ENCODE assay signal across 1 cellular context in the genomic region with DNA sequence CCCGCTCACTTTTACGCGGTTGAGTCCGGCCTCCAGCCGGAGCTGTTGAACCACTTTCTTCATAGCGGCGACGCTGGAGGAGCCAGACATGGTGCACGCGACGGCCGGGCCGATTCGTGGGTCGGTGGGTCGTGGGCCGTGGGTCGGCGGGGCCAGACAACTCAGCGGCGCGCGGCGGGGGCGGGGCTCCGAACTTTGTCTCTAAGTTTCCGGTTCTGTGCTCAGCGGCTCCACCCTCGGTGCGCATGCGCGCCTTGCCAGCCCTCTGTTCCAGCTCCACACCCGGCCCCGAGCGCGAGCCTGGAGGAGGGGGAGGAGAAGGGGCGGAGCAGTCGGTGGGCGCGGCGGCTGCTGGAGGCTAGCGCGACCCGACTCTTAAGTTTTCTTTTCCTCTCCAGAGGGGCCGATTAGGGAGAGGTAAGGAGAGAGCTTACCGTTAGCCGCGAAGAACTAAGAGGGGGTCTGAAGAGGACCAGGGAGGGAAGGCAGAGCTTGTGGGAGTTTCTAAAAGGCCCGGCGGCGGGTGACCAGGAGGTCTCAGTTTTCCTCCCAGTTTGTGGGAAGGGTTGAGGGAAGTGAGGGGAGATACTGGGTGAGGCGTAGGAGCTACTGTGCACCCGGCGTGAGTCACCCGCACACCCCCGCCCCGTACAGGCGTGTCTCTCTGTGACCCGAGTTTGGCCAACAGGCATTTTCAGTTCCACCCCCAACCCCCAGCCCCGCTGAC.
TF ChIP-seq lines count a peak whose summit lies in the region.

A gene (minus strand): TSS at position 580 of the 727 bp plus-strand sequence. CDS start 490 bp downstream, at position 90.
A gene with protein sequence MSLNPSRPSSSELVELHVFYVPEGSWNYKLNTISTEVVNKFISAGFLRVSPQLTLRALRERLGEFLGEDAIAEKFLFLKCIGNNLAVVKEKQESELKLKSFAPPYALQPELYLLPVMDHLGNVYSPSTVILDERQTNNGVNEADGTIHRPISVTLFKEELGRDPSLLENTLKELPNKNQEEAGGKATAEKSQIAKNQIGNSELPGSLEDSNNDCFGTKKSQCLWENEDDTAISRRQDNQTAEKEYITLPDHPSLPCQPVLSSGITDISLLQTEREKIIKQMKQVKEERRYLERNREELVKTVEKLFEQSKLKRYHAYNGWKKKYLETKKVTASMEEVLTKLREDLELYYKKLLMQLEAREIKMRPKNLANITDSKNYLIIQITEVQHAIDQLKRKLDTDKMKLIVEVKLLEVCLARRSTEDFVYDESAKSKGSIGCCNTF (plus strand): TSS at position 385 of the 727 bp plus-strand sequence. CDS start 9,974 bp downstream, outside the sequence.

TF ChIP-seq in K562, 482 proteins besides CTCF, POLR2A, EP300 and RAD21 (continued from another document and continues in another):
- TF ChIP-seq, protein P1, sequence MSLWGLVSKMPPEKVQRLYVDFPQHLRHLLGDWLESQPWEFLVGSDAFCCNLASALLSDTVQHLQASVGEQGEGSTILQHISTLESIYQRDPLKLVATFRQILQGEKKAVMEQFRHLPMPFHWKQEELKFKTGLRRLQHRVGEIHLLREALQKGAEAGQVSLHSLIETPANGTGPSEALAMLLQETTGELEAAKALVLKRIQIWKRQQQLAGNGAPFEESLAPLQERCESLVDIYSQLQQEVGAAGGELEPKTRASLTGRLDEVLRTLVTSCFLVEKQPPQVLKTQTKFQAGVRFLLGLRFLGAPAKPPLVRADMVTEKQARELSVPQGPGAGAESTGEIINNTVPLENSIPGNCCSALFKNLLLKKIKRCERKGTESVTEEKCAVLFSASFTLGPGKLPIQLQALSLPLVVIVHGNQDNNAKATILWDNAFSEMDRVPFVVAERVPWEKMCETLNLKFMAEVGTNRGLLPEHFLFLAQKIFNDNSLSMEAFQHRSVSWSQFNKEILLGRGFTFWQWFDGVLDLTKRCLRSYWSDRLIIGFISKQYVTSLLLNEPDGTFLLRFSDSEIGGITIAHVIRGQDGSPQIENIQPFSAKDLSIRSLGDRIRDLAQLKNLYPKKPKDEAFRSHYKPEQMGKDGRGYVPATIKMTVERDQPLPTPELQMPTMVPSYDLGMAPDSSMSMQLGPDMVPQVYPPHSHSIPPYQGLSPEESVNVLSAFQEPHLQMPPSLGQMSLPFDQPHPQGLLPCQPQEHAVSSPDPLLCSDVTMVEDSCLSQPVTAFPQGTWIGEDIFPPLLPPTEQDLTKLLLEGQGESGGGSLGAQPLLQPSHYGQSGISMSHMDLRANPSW (CRISPR knock-in tag; IDR thresholded peaks at IDR 0.05), result peak; percentile 88; the same call in 1 of the 2 replicates
- TF ChIP-seq MAFG (tag; conservative IDR thresholded peaks at IDR 0.05) (no peak), XRCC5 (IDR thresholded peaks at IDR 0.05; ENCODE audit: low read depth, low read length) (peak; percentile 46; the same call in 1 of the 2 replicates), SMARCE1 (IDR thresholded peaks at IDR 0.05) (peak; percentile 93), ZBTB7A (IDR thresholded peaks at IDR 0.05; ENCODE audit: borderline replicate concordance, control insufficient read depth, low read depth, low read length) (peak; percentile 79), ZNF551 (CRISPR knock-in tag; IDR thresholded peaks at IDR 0.05) (no peak), PML (IDR thresholded peaks at IDR 0.05; ENCODE audit: low read length) (peak; percentile 70; the same call in 1 of the 2 replicates), ETV5 (CRISPR knock-in tag; IDR thresholded peaks at IDR 0.05; ENCODE audit: low read depth) (no peak; the same call in 1 of the 2 replicates), TEAD4 (IDR thresholded peaks at IDR 0.05; ENCODE audit: low read length) (peak; percentile 54; the same call in 1 of the 2 replicates), TEAD4 (CRISPR knock-in tag; IDR thresholded peaks at IDR 0.05; ENCODE audit: borderline replicate concordance) (no peak), JUND (IDR thresholded peaks at IDR 0.05; ENCODE audit: borderline replicate concordance, low read depth, low read length) (peak; percentile 99), JUND (tag; IDR thresholded peaks at IDR 0.05; ENCODE audit: borderline replicate concordance, low read depth, low read length) (peak; percentile 98), HDAC2 (IDR thresholded peaks at IDR 0.05) (peak; percentile 89), MAFK (IDR thresholded peaks at IDR 0.05; ENCODE audit: low read length) (no peak), PHF8 (IDR thresholded peaks at IDR 0.05; ENCODE audit: borderline replicate concordance, low read length) (peak; percentile 84), PTTG1 (tag; IDR thresholded peaks at IDR 0.05; ENCODE audit: low read depth) (no peak), CBX2 (IDR thresholded peaks at IDR 0.05; ENCODE audit: insufficient read depth, low read length, poor library complexity, severe bottlenecking) (no peak), CEBPB (tag; IDR thresholded peaks at IDR 0.05) (no peak), BRD9 (IDR thresholded peaks at IDR 0.05; ENCODE audit: low read depth, partially characterized antibody) (peak; percentile 88), NFE2L1 (tag; IDR thresholded peaks at IDR 0.05; ENCODE audit: borderline replicate concordance, low read depth) (no peak), MCM3 (IDR thresholded peaks at IDR 0.05) (no peak), ZNF41 (CRISPR knock-in tag; conservative IDR thresholded peaks at IDR 0.05) (0 out of 2 replicates have a peak, but pooled peaks have one; percentile 34), HNRNPL (IDR thresholded peaks at IDR 0.05; ENCODE audit: low read depth, low read length) (no peak), HDAC3 (IDR thresholded peaks at IDR 0.05; ENCODE audit: borderline replicate concordance, partially characterized antibody) (peak; percentile 58), NEUROD1 (IDR thresholded peaks at IDR 0.05; ENCODE audit: borderline replicate concordance, low read depth, low read length, partially characterized antibody) (peak; percentile 73), ZNF140 (CRISPR knock-in tag; IDR thresholded peaks at IDR 0.05) (no peak), ZNF197 (CRISPR knock-in tag; IDR thresholded peaks at IDR 0.05; ENCODE audit: low read depth) (no peak), ZNF224 (CRISPR knock-in tag; IDR thresholded peaks at IDR 0.05) (no peak), HDGF (IDR thresholded peaks at IDR 0.05) (no peak), SIN3A (IDR thresholded peaks at IDR 0.05; ENCODE audit: borderline replicate concordance in 2 of 2, control insufficient read depth in 1 of 2, low read depth in 2 of 2, low read length in 2 of 2) (peak in 1 of 2 experiments; percentile 82; a peak in 1 of 4 replicates), KDM1A (IDR thresholded peaks at IDR 0.05) (peak; percentile 9 to 35; a peak in 1 of 4 replicates)
- TF ChIP-seq, protein P2, sequence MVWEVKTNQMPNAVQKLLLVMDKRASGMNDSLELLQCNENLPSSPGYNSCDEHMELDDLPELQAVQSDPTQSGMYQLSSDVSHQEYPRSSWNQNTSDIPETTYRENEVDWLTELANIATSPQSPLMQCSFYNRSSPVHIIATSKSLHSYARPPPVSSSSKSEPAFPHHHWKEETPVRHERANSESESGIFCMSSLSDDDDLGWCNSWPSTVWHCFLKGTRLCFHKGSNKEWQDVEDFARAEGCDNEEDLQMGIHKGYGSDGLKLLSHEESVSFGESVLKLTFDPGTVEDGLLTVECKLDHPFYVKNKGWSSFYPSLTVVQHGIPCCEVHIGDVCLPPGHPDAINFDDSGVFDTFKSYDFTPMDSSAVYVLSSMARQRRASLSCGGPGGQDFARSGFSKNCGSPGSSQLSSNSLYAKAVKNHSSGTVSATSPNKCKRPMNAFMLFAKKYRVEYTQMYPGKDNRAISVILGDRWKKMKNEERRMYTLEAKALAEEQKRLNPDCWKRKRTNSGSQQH (CRISPR knock-in tag; IDR thresholded peaks at IDR 0.05), result 0 out of 2 replicates have a peak, but pooled peaks have one; percentile 23
- TF ChIP-seq, protein P3, sequence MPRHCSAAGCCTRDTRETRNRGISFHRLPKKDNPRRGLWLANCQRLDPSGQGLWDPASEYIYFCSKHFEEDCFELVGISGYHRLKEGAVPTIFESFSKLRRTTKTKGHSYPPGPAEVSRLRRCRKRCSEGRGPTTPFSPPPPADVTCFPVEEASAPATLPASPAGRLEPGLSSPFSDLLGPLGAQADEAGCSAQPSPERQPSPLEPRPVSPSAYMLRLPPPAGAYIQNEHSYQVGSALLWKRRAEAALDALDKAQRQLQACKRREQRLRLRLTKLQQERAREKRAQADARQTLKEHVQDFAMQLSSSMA (CRISPR knock-in tag; IDR thresholded peaks at IDR 0.05), result no peak
- TF ChIP-seq, protein P4, sequence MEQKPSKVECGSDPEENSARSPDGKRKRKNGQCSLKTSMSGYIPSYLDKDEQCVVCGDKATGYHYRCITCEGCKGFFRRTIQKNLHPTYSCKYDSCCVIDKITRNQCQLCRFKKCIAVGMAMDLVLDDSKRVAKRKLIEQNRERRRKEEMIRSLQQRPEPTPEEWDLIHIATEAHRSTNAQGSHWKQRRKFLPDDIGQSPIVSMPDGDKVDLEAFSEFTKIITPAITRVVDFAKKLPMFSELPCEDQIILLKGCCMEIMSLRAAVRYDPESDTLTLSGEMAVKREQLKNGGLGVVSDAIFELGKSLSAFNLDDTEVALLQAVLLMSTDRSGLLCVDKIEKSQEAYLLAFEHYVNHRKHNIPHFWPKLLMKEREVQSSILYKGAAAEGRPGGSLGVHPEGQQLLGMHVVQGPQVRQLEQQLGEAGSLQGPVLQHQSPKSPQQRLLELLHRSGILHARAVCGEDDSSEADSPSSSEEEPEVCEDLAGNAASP (IDR thresholded peaks at IDR 0.05), result no peak
- TF ChIP-seq, protein P5, sequence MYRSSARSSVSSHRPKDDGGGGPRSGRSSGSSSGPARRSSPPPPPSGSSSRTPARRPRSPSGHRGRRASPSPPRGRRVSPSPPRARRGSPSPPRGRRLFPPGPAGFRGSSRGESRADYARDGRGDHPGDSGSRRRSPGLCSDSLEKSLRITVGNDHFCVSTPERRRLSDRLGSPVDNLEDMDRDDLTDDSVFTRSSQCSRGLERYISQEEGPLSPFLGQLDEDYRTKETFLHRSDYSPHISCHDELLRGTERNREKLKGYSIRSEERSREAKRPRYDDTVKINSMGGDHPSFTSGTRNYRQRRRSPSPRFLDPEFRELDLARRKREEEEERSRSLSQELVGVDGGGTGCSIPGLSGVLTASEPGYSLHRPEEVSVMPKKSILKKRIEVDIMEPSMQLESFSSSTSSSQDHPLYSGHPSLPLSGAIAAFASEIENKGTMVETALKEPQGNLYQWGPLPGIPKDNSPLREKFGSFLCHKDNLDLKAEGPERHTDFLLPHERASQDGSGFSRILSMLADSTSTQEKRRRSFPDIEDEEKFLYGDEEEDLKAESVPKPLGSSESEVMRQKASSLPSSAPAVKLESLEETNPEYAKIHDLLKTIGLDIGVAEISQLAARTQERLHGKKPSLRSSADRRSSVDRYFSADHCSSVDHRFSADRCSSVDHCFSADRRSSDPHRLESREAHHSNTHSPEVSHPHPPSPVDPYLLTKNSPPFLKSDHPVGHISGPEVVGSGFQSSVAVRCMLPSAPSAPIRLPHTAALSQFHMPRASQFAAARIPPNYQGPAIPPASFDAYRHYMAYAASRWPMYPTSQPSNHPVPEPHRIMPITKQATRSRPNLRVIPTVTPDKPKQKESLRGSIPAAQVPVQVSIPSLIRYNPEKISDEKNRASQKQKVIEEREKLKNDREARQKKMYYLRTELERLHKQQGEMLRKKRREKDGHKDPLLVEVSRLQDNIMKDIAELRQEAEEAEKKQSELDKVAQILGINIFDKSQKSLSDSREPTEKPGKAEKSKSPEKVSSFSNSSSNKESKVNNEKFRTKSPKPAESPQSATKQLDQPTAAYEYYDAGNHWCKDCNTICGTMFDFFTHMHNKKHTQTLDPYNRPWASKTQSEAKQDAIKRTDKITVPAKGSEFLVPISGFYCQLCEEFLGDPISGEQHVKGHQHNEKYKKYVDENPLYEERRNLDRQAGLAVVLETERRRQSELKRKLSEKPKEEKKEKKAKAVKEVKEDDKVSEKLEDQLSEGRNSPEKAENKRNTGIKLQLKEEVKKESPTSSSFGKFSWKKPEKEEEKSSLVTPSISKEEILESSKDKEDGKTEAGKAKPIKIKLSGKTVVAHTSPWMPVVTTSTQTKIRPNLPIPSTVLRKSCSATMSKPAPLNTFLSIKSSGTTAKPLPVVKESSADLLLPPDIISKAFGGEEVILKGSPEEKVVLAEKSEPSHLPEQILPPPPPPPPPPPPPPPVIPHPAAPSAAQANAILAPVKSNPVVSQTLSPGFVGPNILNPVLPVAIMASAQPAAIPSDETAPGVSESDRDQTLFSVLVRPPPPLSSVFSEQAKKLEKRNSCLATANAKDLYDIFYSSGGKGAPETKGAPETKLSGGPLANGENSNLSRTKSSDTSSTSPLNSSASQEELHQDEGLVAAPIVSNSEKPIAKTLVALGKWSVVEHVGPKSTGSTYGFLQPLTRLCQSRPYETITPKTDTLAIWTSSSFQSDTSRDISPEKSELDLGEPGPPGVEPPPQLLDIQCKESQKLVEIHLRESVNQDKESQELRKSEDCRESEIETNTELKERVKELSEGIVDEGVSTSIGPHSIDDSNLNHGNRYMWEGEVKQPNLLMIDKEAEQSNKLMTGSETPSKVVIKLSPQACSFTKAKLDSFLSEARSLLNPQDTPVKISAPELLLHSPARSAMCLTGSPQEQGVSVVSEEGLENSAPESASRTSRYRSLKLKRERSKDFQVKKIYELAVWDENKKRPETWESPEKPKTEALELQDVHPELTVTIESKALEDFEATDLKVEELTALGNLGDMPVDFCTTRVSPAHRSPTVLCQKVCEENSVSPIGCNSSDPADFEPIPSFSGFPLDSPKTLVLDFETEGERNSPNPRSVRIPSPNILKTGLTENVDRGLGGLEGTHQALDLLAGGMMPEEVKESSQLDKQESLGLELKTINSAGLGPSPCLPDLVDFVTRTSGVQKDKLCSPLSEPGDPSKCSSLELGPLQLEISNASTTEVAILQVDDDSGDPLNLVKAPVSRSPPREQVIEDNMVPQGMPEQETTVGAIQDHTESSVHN (IDR thresholded peaks at IDR 0.05; ENCODE audit: borderline replicate concordance in 1 of 2, low read depth in 1 of 2), result peak in 1 of 2 experiments; percentile 62; a peak in 2 of 4 replicates
- TF ChIP-seq, protein P6, sequence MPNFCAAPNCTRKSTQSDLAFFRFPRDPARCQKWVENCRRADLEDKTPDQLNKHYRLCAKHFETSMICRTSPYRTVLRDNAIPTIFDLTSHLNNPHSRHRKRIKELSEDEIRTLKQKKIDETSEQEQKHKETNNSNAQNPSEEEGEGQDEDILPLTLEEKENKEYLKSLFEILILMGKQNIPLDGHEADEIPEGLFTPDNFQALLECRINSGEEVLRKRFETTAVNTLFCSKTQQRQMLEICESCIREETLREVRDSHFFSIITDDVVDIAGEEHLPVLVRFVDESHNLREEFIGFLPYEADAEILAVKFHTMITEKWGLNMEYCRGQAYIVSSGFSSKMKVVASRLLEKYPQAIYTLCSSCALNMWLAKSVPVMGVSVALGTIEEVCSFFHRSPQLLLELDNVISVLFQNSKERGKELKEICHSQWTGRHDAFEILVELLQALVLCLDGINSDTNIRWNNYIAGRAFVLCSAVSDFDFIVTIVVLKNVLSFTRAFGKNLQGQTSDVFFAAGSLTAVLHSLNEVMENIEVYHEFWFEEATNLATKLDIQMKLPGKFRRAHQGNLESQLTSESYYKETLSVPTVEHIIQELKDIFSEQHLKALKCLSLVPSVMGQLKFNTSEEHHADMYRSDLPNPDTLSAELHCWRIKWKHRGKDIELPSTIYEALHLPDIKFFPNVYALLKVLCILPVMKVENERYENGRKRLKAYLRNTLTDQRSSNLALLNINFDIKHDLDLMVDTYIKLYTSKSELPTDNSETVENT (CRISPR knock-in tag; IDR thresholded peaks at IDR 0.05), result 0 out of 2 replicates have a peak, but pooled peaks have one; percentile 18
